26 cellular contexts compared by ENCODE assay signal in genomic region chr6:158610319-158610968, GRCh38. TPM values are rescaled to one million over a fixed set of nuclear protein-coding genes. Genes with fewer than 3 reads are reported as not detected.
DNase-seq lines count a peak whose midpoint lies in the region; ATAC-seq and TF ChIP-seq lines count a peak whose summit lies in the region.
"Had no signal": no experiment of that assay in that cellular context is flagged by ENCODE, and none has a peak within 500 bp of the region (broad histone marks: within the 10 kb centered on the region; RNA-seq: fewer than 3 reads in every experiment).

No MANE protein-coding gene starts in this region.

- H3K4me1 ChIP-seq in cardiac muscle cell (ENCODE audit: low read depth) (peaks cover 46% of the 10 kb centered on the region), aorta (ENCODE audit: control insufficient read depth in 1 of 2, insufficient read depth in 2 of 2, low read length in 2 of 2) (no peaks in the 10 kb centered on the region)
- H3K4me1 ChIP-seq: BLaER1 treated with 17β-estradiol and CSF1 and Interleukin-3, amounts not matched to agents 10 nM and 100 nM; prostate gland; tibial nerve had no signal

- 75 to 80% methylated on average over 9 of the region's 9 CpGs for WGBS in aorta, 2 donors

- H3K4me3 Mint-ChIP-seq in natural killer cell (no peak overlapping the region), nephron progenitor cell (no peak overlapping the region)
- H3K4me3 Mint-ChIP-seq in natural killer cell treated with Interleukin-12 subunit alpha and Interleukin-12 subunit beta and Interleukin-15 and Interleukin-18, amount 100 ng/mL, for 72 hours, result no peak overlapping the region
- H3K4me3 Mint-ChIP-seq: activated CD4-positive, alpha-beta T cell treated with anti-CD3 and anti-CD28 coated beads, Interleukin-2, amount 10 ng/mL, durations not matched to agents 24 days and 14 days; neural crest cell; T-helper 1 cell treated with Interleukin-12 subunit alpha and Interleukin-12 subunit beta and Interleukin-4 antibody, amounts not matched to agents 30 μg/mL and 1 μg/mL, for 36 hours had no signal

- H3K27ac Mint-ChIP-seq in natural killer cell (peak overlapping the region; percentile 16 to 61), nephron progenitor cell (peak overlapping the region; percentile 59)
- peak overlapping the region in 1 of 2 donors; percentile 87 for H3K27ac Mint-ChIP-seq in natural killer cell treated with Interleukin-12 subunit alpha and Interleukin-12 subunit beta and Interleukin-15 and Interleukin-18, amount 100 ng/mL, for 72 hours
- H3K27ac Mint-ChIP-seq: activated CD4-positive, alpha-beta T cell treated with anti-CD3 and anti-CD28 coated beads, Interleukin-2, amount 10 ng/mL, durations not matched to agents 24 days and 14 days; T-helper 1 cell treated with Interleukin-12 subunit alpha and Interleukin-12 subunit beta and Interleukin-4 antibody, amounts not matched to agents 30 μg/mL and 1 μg/mL, for 36 hours had no signal

- H3K36me3 Mint-ChIP-seq in natural killer cell, result peaks cover 8% of the 10 kb centered on the region
- H3K36me3 Mint-ChIP-seq in natural killer cell treated with Interleukin-12 subunit alpha and Interleukin-12 subunit beta and Interleukin-15 and Interleukin-18, amount 100 ng/mL, for 72 hours, result peaks cover 14% of the 10 kb centered on the region
- H3K36me3 Mint-ChIP-seq in nephron progenitor cell (ENCODE audit: low read depth), result peaks cover 53% of the 10 kb centered on the region

- no peaks in the 10 kb centered on the region for H3K9me3 Mint-ChIP-seq in natural killer cell
- no peaks in the 10 kb centered on the region for H3K9me3 Mint-ChIP-seq in natural killer cell treated with Interleukin-12 subunit alpha and Interleukin-12 subunit beta and Interleukin-15 and Interleukin-18, amount 100 ng/mL, for 72 hours
- peaks cover 11% of the 10 kb centered on the region for H3K9me3 Mint-ChIP-seq in nephron progenitor cell

- no peaks in the 10 kb centered on the region for H3K27me3 ChIP-seq in cardiac muscle cell
- H3K27me3 ChIP-seq in MG63, result no peaks in the 10 kb centered on the region
- H3K27me3 ChIP-seq in aorta (ENCODE audit: control insufficient read depth in 1 of 2, insufficient read depth in 2 of 2, low read length in 1 of 2), result no peaks in the 10 kb centered on the region
- no peaks in the 10 kb centered on the region for H3K27me3 ChIP-seq in brain microvascular endothelial cell (replicated peaks)
- H3K27me3 ChIP-seq: BLaER1 treated with 17β-estradiol and CSF1 and Interleukin-3, amounts not matched to agents 10 nM and 100 nM; SJCRH30; tibial nerve had no signal

- H3K36me3 ChIP-seq in cardiac muscle cell, result peaks cover 5% of the 10 kb centered on the region
- H3K36me3 ChIP-seq in MG63, result peaks cover 81% of the 10 kb centered on the region
- H3K36me3 ChIP-seq in aorta (ENCODE audit: control insufficient read depth in 1 of 2, insufficient read depth in 2 of 2, low read length in 1 of 2), result peaks cover 0 to 4% of the 10 kb centered on the region in 2 donors
- H3K36me3 ChIP-seq in brain microvascular endothelial cell (replicated peaks), result peaks cover 52% of the 10 kb centered on the region

- in situ Hi-C loops in brain microvascular endothelial cell (cut with HindIII; ENCODE audit: low pct_ligation_motif_present, low sequenced_read_pairs), result no loop called here

- H3K27ac ChIP-seq in cardiac muscle cell (peak overlapping the region; percentile 99), aorta (ENCODE audit: low read depth in 1 of 2, low read length in 2 of 2) (no peak overlapping the region), brain microvascular endothelial cell (no peak overlapping the region)
- H3K27ac ChIP-seq: BLaER1 treated with 17β-estradiol and CSF1 and Interleukin-3, amounts not matched to agents 10 nM and 100 nM; prostate gland; SJCRH30; tibial nerve had no signal

- peaks cover 3 to 17% of the 10 kb centered on the region in 2 donors for H3K4me1 Mint-ChIP-seq in natural killer cell
- peaks cover 14 to 19% of the 10 kb centered on the region in 2 donors for H3K4me1 Mint-ChIP-seq in natural killer cell treated with Interleukin-12 subunit alpha and Interleukin-12 subunit beta and Interleukin-15 and Interleukin-18, amount 100 ng/mL, for 72 hours (ENCODE audit: low read depth in 2 of 2)
- peaks cover 12% of the 10 kb centered on the region for H3K4me1 Mint-ChIP-seq in nephron progenitor cell
- H3K4me1 Mint-ChIP-seq: activated CD4-positive, alpha-beta T cell treated with anti-CD3 and anti-CD28 coated beads, Interleukin-2, amount 10 ng/mL, durations not matched to agents 24 days and 14 days; neural crest cell had no signal

- intact Hi-C loops in natural killer cell (cut with micrococcal nuclease), result no loop called here
- intact Hi-C loops in aorta (cut with DNase I), result no loop called here

- H3K27me3 Mint-ChIP-seq in natural killer cell (ENCODE audit: low read depth in 2 of 2), result no peaks in the 10 kb centered on the region
- H3K27me3 Mint-ChIP-seq in natural killer cell treated with Interleukin-12 subunit alpha and Interleukin-12 subunit beta and Interleukin-15 and Interleukin-18, amount 100 ng/mL, for 72 hours, result no peaks in the 10 kb centered on the region
- no peaks in the 10 kb centered on the region for H3K27me3 Mint-ChIP-seq in nephron progenitor cell (ENCODE audit: low read depth, poor library complexity)
- H3K27me3 Mint-ChIP-seq: activated CD4-positive, alpha-beta T cell treated with anti-CD3 and anti-CD28 coated beads, Interleukin-2, amount 10 ng/mL, durations not matched to agents 24 days and 14 days had no signal

- TF ChIP-seq CTCF in natural killer cell (IDR thresholded peaks at IDR 0.05), result no peak
- TF ChIP-seq CTCF in cardiac muscle cell (IDR thresholded peaks at IDR 0.05; ENCODE audit: low read depth, low read length), result no peak
- TF ChIP-seq CTCF in nephron progenitor cell (IDR thresholded peaks at IDR 0.05), result no peak
- TF ChIP-seq CTCF in brain microvascular endothelial cell (IDR thresholded peaks at IDR 0.05; ENCODE audit: low read depth, low read length, missing control alignments), result no peak

- ATAC-seq in natural killer cell (no peak), aorta (ENCODE audit: low FRiP score) (no peak)
- ATAC-seq in natural killer cell treated with Interleukin-12 subunit alpha and Interleukin-12 subunit beta and Interleukin-15 and Interleukin-18, amount 100 ng/mL, for 72 hours, result no peak

- no peak overlapping the region for H3K4me3 ChIP-seq in cardiac muscle cell
- no peak overlapping the region for H3K4me3 ChIP-seq in MG63
- no peak overlapping the region for H3K4me3 ChIP-seq in aorta (ENCODE audit: low read length in 2 of 2)
- H3K4me3 ChIP-seq in brain microvascular endothelial cell (ENCODE audit: low read depth, low read length), result no peak overlapping the region
- H3K4me3 ChIP-seq: BLaER1 treated with 17β-estradiol and CSF1 and Interleukin-3, amounts not matched to agents 10 nM and 100 nM; prostate gland; SJCRH30; tibial nerve had no signal

- DNase-seq in natural killer cell, result no peak
- no peak for DNase-seq in natural killer cell treated with Interleukin-12 subunit alpha and Interleukin-12 subunit beta and Interleukin-15 and Interleukin-18, amount 100 ng/mL, for 72 hours (ENCODE audit: low spot score)
- no peak for DNase-seq in cardiac muscle cell (ENCODE audit: low read depth in 1 of 2, low spot score in 1 of 2)
- no peak for DNase-seq in nephron progenitor cell
- DNase-seq in MG63, result no peak
- no peak for DNase-seq in activated CD4-positive, alpha-beta T cell treated with anti-CD3 and anti-CD28 coated beads for 48 hours
- no peak for DNase-seq in aorta
- DNase-seq in brain microvascular endothelial cell, result no peak
- DNase-seq: activated CD4-positive, alpha-beta T cell treated with anti-CD3 and anti-CD28 coated beads, Interleukin-2, amount 10 ng/mL, durations not matched to agents 24 days and 14 days; activated gamma-delta T cell; activated T-cell treated with anti-CD3 and anti-CD28 coated beads for 4 hours; dermis blood vessel endothelial cell; glutamatergic neuron; NCI-H1092; NCI-H1930; NCI-H226; NCI-H82; OCI-M1; SJCRH30; small intestine; stimulated activated naive CD4-positive, alpha-beta T cell had no signal

- H3K9me3 ChIP-seq in cardiac muscle cell (ENCODE audit: low read depth), result no peaks in the 10 kb centered on the region
- no peaks in the 10 kb centered on the region for H3K9me3 ChIP-seq in MG63
- no peaks in the 10 kb centered on the region for H3K9me3 ChIP-seq in aorta (ENCODE audit: control insufficient read depth, low read length)
- H3K9me3 ChIP-seq: prostate gland, SJCRH30 had no signal

RNA-seq across cellular contexts. Expression of gene DYNLT1, which starts 34.1 kb away (rescaled TPM):
- total RNA-seq in natural killer cell (100 to 1,000 TPM in 1 of 3 donors, 10 to 100 TPM in 2; 85.7 to 106 (median 86.8) TPM), cardiac muscle cell (86.5 and 102 TPM in 2 replicates), aorta (10 to 100 TPM; 78.6 to 87.6 TPM)
- total RNA-seq in natural killer cell treated with Interleukin-12 subunit alpha and Interleukin-12 subunit beta and Interleukin-15 and Interleukin-18, amount 100 ng/mL, for 72 hours, result 100 to 1,000 TPM; 117 to 157 TPM
- polyA plus RNA-seq in cardiac muscle cell (423 and 459 TPM in 2 replicates), aorta (100 to 1,000 TPM in 1 of 2 donors, 10 to 100 TPM in 1; 92.9 to 211 TPM)
- 133 and 182 TPM in 2 replicates for total RNA-seq in MG63 (2014; rRNA removed; shearing (Covaris generic); ENCODE audit: low replicate concordance)

RNA-seq across cellular contexts. Expression of gene SYTL3, which starts 39.4 kb away (rescaled TPM):
- total RNA-seq in natural killer cell, result 100 to 1,000 TPM in 1 of 3 donors, 10 to 100 TPM in 2; 84.1 to 143 (median 89.0) TPM
- 100 to 1,000 TPM; 199 to 246 TPM for total RNA-seq in natural killer cell treated with Interleukin-12 subunit alpha and Interleukin-12 subunit beta and Interleukin-15 and Interleukin-18, amount 100 ng/mL, for 72 hours
- total RNA-seq in cardiac muscle cell, result 6.7 and 9.9 TPM in 2 replicates
- 11.4 and 15.9 TPM in 2 replicates for polyA plus RNA-seq in cardiac muscle cell
- 7.7 and 8.9 TPM in 2 replicates for total RNA-seq in MG63 (2014; rRNA removed; shearing (Covaris generic); ENCODE audit: low replicate concordance)
- total RNA-seq in aorta, result 1 to 10 TPM; 3.9 to 4.7 TPM
- polyA plus RNA-seq in aorta, result 1 to 10 TPM in 1 of 2 donors, under 1 TPM in 1; 0.64 to 1.0 TPM

RNA-seq across cellular contexts. Expression of gene TMEM181, which starts 50.6 kb away (rescaled TPM):
- total RNA-seq in natural killer cell, result 10 to 100 TPM; 44.8 to 60.9 (median 45.0) TPM
- 10 to 100 TPM; 19.6 to 30.9 TPM for total RNA-seq in natural killer cell treated with Interleukin-12 subunit alpha and Interleukin-12 subunit beta and Interleukin-15 and Interleukin-18, amount 100 ng/mL, for 72 hours
- 18.5 and 21.0 TPM in 2 replicates for total RNA-seq in cardiac muscle cell
- polyA plus RNA-seq in cardiac muscle cell, result 17.9 and 25.0 TPM in 2 replicates
- 19.9 and 20.6 TPM in 2 replicates for total RNA-seq in MG63 (2014; rRNA removed; shearing (Covaris generic); ENCODE audit: low replicate concordance)
- total RNA-seq in aorta, result 10 to 100 TPM; 23.7 to 25.9 TPM
- polyA plus RNA-seq in aorta, result 10 to 100 TPM in 1 of 2 donors, 1 to 10 TPM in 1; 7.4 to 12.2 TPM
